In genomic region chr13:28392896-28393295, GRCh38 we compare ENCODE assay signal across 13 cellular contexts.
"Had no signal": no experiment of that assay in that cellular context is flagged by ENCODE, and none has a peak within 500 bp of the region (broad histone marks: within the 10 kb centered on the region; RNA-seq: fewer than 3 reads in every experiment).

No MANE protein-coding gene starts in this region.

- H3K4me3 ChIP-seq: ascending aorta, gastroesophageal sphincter, sigmoid colon had no signal

- H3K27me3 Mint-ChIP-seq: activated CD4-positive, alpha-beta T cell treated with anti-CD3 and anti-CD28 coated beads for 36 hours had no signal

- FAIRE-seq: bronchial epithelial cell had no signal

- H3K36me3 Mint-ChIP-seq: natural killer cell treated with Interleukin-12 subunit alpha and Interleukin-12 subunit beta and Interleukin-15 and Interleukin-18, amount 100 ng/mL, for 72 hours had no signal

- H3K9me3 ChIP-seq: ascending aorta, gastroesophageal sphincter, sigmoid colon had no signal

- H3K4me1 ChIP-seq: ascending aorta, gastroesophageal sphincter, sigmoid colon had no signal

- ATAC-seq: activated CD4-positive, alpha-beta T cell treated with anti-CD3 and anti-CD28 coated beads for 36 hours; natural killer cell treated with Interleukin-12 subunit alpha and Interleukin-12 subunit beta and Interleukin-15 and Interleukin-18, amount 100 ng/mL, for 72 hours; stimulated activated naive CD8-positive, alpha-beta T cell treated with anti-CD3 and anti-CD28 coated beads, Interleukin-15, Interleukin-2, amounts not matched to agents 100 U/mL and 50 U/mL, for 24 hours had no signal

- H3K9me3 Mint-ChIP-seq: activated CD4-positive, alpha-beta memory T cell treated with anti-CD3 and anti-CD28 coated beads, Interleukin-2, amount 10 ng/mL, durations not matched to agents 7 days and 5 days; natural killer cell treated with Interleukin-12 subunit alpha and Interleukin-12 subunit beta and Interleukin-15 and Interleukin-18, amount 100 ng/mL, for 72 hours had no signal

- H3K4me1 Mint-ChIP-seq: activated CD4-positive, alpha-beta memory T cell treated with anti-CD3 and anti-CD28 coated beads, Interleukin-2, amount 10 ng/mL, durations not matched to agents 7 days and 5 days; activated CD4-positive, alpha-beta T cell treated with anti-CD3 and anti-CD28 coated beads for 36 hours had no signal

- DNase-seq: activated CD4-positive, alpha-beta memory T cell treated with anti-CD3 and anti-CD28 coated beads, Interleukin-2, amount 10 ng/mL, durations not matched to agents 7 days and 5 days; activated CD4-positive, alpha-beta T cell treated with anti-CD3 and anti-CD28 coated beads for 36 hours; activated CD8-positive, alpha-beta memory T cell treated with anti-CD3 and anti-CD28 coated beads, Interleukin-2, amount 50 U/mL, for 4 hours; hippocampal formation; sigmoid colon; stimulated activated CD4-positive, alpha-beta T cell treated with anti-CD3 and anti-CD28 coated beads, Interleukin-4, amount 100 ng/mL, for 1 hour; stimulated activated CD8-positive, alpha-beta memory T cell treated with anti-CD3 and anti-CD28 coated beads, Interleukin-4, amount 100 ng/mL, for 48 hours; stimulated activated naive CD8-positive, alpha-beta T cell treated with anti-CD3 and anti-CD28 coated beads, Interleukin-15, Interleukin-2, amounts not matched to agents 100 U/mL and 50 U/mL, for 24 hours; T1000 had no signal

- H3K27me3 ChIP-seq: ascending aorta, sigmoid colon had no signal

- H3K27ac Mint-ChIP-seq: activated CD4-positive, alpha-beta memory T cell treated with anti-CD3 and anti-CD28 coated beads, Interleukin-2, amount 10 ng/mL, durations not matched to agents 7 days and 5 days; activated CD4-positive, alpha-beta T cell treated with anti-CD3 and anti-CD28 coated beads for 36 hours; natural killer cell treated with Interleukin-12 subunit alpha and Interleukin-12 subunit beta and Interleukin-15 and Interleukin-18, amount 100 ng/mL, for 72 hours had no signal

- H3K36me3 ChIP-seq: ascending aorta, gastroesophageal sphincter, sigmoid colon had no signal

- H3K4me3 Mint-ChIP-seq: activated CD4-positive, alpha-beta memory T cell treated with anti-CD3 and anti-CD28 coated beads, Interleukin-2, amount 10 ng/mL, durations not matched to agents 7 days and 5 days; activated CD4-positive, alpha-beta T cell treated with anti-CD3 and anti-CD28 coated beads for 36 hours; natural killer cell treated with Interleukin-12 subunit alpha and Interleukin-12 subunit beta and Interleukin-15 and Interleukin-18, amount 100 ng/mL, for 72 hours had no signal
